Comparison of ENCODE assay signal across 8 cellular contexts in genomic region chrX:119692241-119693031, GRCh38. TPM values are rescaled to one million over a fixed set of nuclear protein-coding genes. Genes with fewer than 3 reads are reported as not detected.
DNase-seq lines count a peak whose midpoint lies in the region; ATAC-seq and TF ChIP-seq lines count a peak whose summit lies in the region.

No MANE protein-coding gene starts in this region.

- peak overlapping the region; percentile 16 to 36 for H3K4me3 ChIP-seq in body of pancreas

- H3K9me3 Mint-ChIP-seq in T-helper 2 cell treated with Interferon-gamma antibody and Interleukin-4, amounts not matched to agents 5 μg/mL and 100 μg/mL, for 36 hours: no peaks in the 10 kb centered on the region

- WGBS in body of pancreas, 2 donors: 0% methylated on average over 1 to 48 of the region's 66 CpGs

- H3K4me1 Mint-ChIP-seq in T-helper 2 cell treated with Interferon-gamma antibody and Interleukin-4, amounts not matched to agents 5 μg/mL and 100 μg/mL, for 36 hours (ENCODE audit: low read depth): peaks cover 11% of the 10 kb centered on the region

- H3K36me3 ChIP-seq in body of pancreas (replicated peaks in 1 of 2; ENCODE audit: insufficient read depth in 1 of 2, low read depth in 2 of 2): no peaks in the 10 kb centered on the region

- peak; percentile 49 for ATAC-seq in body of pancreas

- H3K9me3 ChIP-seq in body of pancreas: no peaks in the 10 kb centered on the region

- TF ChIP-seq POLR2A in body of pancreas (IDR thresholded peaks at IDR 0.05): no peak

- DNase-seq in NCI-H1417 (lab: John Stamatoyannopoulos, UW) (peak in 2 of 3 experiments; percentile 57 to 58), NCI-H1417 treated with DMSO at 0.1 percent for 48 hours (lab: John Stamatoyannopoulos, UW) (no peak), HuH-7 (ENCODE audit: low spot score) (peak; percentile 43), body of pancreas (peak in 3 of 4 donors; percentile 15 to 30 (median 21)), islet precursor cell (peak; percentile 65), DMS153 (lab: John Stamatoyannopoulos, UW) (no peak)
- peak; percentile 52 for DNase-seq in T-helper 2 cell treated with Interferon-gamma antibody and Interleukin-4, amounts not matched to agents 5 μg/mL and 100 μg/mL, for 36 hours (ENCODE audit: low spot score)
- DNase-seq in stimulated activated CD4-positive, alpha-beta T cell treated with anti-CD3 and anti-CD28 coated beads, Interleukin-1b, Interleukin-23, amount 100 ng/mL, for 4 hours (ENCODE audit: low read depth in 2 of 2): peak; percentile 55 to 60

- H3K27me3 ChIP-seq in body of pancreas: no peaks in the 10 kb centered on the region

- H3K4me3 Mint-ChIP-seq in T-helper 2 cell treated with Interferon-gamma antibody and Interleukin-4, amounts not matched to agents 5 μg/mL and 100 μg/mL, for 36 hours: peak overlapping the region; percentile 93

- H3K36me3 Mint-ChIP-seq in T-helper 2 cell treated with Interferon-gamma antibody and Interleukin-4, amounts not matched to agents 5 μg/mL and 100 μg/mL, for 36 hours (ENCODE audit: low read depth): peaks cover 34% of the 10 kb centered on the region

- peak in 1 of 7 experiments; percentile 10 for TF ChIP-seq CTCF in body of pancreas (IDR thresholded peaks at IDR 0.05)

- peaks cover 6% of the 10 kb centered on the region for H3K4me1 ChIP-seq in body of pancreas

- H3K27ac Mint-ChIP-seq in T-helper 2 cell treated with Interferon-gamma antibody and Interleukin-4, amounts not matched to agents 5 μg/mL and 100 μg/mL, for 36 hours: peak overlapping the region; percentile 97

- no peaks in the 10 kb centered on the region for H3K27me3 Mint-ChIP-seq in T-helper 2 cell treated with Interferon-gamma antibody and Interleukin-4, amounts not matched to agents 5 μg/mL and 100 μg/mL, for 36 hours (ENCODE audit: low read depth)

- intact Hi-C loops in body of pancreas (cut with DNase I): no loop called here

- H3K27ac ChIP-seq in body of pancreas: peak overlapping the region in 3 of 4 donors; percentile 47 to 73 (median 63)

RNA-seq across cellular contexts. Expression of gene SEPTIN6, which starts 0.5 kb away (rescaled TPM):
- total RNA-seq in body of pancreas: 1 to 10 TPM; 4.9 to 6.7 TPM

Comparison
In these comparisons a context has a peak if more than half of its experiments do, and no peak if none do; other contexts are left out.
1. DNase-seq: peak in NCI-H1417 (2 of 3), HuH-7 (single experiment), T-helper 2 cell treated with Interferon-gamma antibody and Interleukin-4, amounts not matched to agents 5 μg/mL and 100 μg/mL, for 36 hours (single experiment), body of pancreas (3 of 4), islet precursor cell (single experiment) and stimulated activated CD4-positive, alpha-beta T cell treated with anti-CD3 and anti-CD28 coated beads, Interleukin-1b, Interleukin-23, amount 100 ng/mL, for 4 hours (2 of 2); none in NCI-H1417 treated with DMSO at 0.1 percent for 48 hours (single experiment) and DMS153 (single experiment).